Comparison of ENCODE assay signal across 10 cellular contexts in the genomic region with DNA sequence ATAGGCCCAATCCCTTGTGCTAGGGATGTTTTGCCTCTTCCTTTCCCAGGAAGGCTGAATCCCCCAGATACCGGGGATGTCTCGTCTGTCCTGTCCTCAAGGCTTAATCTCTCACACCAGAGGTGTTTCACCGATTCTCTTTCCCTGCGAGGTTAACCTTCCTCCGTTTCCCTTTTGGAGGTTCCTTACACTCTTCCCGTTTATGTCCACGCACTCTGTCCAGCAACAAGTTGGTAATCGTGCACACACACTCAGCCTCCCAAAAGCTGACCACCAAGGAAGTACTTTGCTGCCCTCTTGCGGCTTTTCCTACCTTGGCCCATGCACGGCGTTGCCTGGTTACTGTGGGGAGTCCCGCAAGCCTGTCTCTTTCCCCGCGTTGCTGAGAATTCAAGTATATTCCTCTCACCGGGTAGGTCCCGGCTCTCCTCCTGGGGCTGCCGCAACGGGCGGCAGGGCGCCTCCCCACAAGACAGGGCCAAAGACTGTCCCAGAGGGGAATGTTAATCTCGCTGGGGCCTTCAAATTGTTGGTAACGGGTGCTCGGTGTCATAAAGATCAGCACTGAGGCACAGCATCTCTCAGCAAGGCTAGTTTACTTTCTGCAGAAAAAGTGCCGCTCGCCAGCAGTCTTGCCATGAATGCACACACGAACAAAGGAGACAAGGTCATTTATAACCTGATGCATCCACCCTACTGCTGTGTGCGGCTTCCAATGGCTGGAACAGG. TPM values are rescaled to one million over a fixed set of nuclear protein-coding genes. Genes with fewer than 3 reads are reported as not detected.
A peak's percentile ranks its signal among the peaks of the same experiment; 100 is the strongest.
DNase-seq lines count a peak whose midpoint lies in the region; ATAC-seq and TF ChIP-seq lines count a peak whose summit lies in the region.
"Had no signal": no experiment of that assay in that cellular context is flagged by ENCODE, and none has a peak within 500 bp of the region (broad histone marks: within the 10 kb centered on the region; RNA-seq: fewer than 3 reads in every experiment).

No MANE protein-coding gene starts in this region.

- H4K20me1 ChIP-seq in KMS-11 (ENCODE audit: insufficient read depth) (no peaks in the 10 kb centered on the region), OCI-LY7 (ENCODE audit: insufficient read depth, low read length) (no peaks in the 10 kb centered on the region)

- CTCF ChIA-PET in OCI-LY7 (lab: Charles Lee; ENCODE audit: unreplicated experiment): no interaction called here

- DNase-seq in DMS 273 (lab: John Stamatoyannopoulos, UW; ENCODE audit: unreplicated experiment) (peak; percentile 74), medulla oblongata (ENCODE audit: extremely low spot score) (peak; percentile 12), SKM-1 treated with dmso at 0.1 percent for 144 hours (lab: John Stamatoyannopoulos, UW; ENCODE audit: unreplicated experiment) (no peak), lower lobe of right lung (no peak), OCI-LY7 (ENCODE audit: low spot score) (no peak)
- DNase-seq in stimulated activated CD4-positive, alpha-beta T cell treated with anti-CD3 and anti-CD28 coated beads, Interleukin-4, amount 100 ng/mL, for 4 hours: no peak
- DNase-seq: right cardiac atrium had no signal

- H3K4me2 ChIP-seq in KMS-11 (no peak overlapping the region), OCI-LY7 (ENCODE audit: low read length) (no peak overlapping the region)

- no peaks in the 10 kb centered on the region for H3K9me2 ChIP-seq in OCI-LY7 (ENCODE audit: insufficient read depth, low read length)

- H2AFZ ChIP-seq in KMS-11 (ENCODE audit: low read depth) (no peak overlapping the region), OCI-LY7 (ENCODE audit: low read length) (no peak overlapping the region)

- H3K36me3 ChIP-seq in KMS-11 (ENCODE audit: insufficient read depth): no peaks in the 10 kb centered on the region
- H3K36me3 ChIP-seq in lower lobe of right lung: no peaks in the 10 kb centered on the region
- H3K36me3 ChIP-seq in OCI-LY7 (ENCODE audit: insufficient read depth, low read length): no peaks in the 10 kb centered on the region
- H3K36me3 ChIP-seq: thoracic aorta had no signal

- H3K9me3 ChIP-seq in lower lobe of right lung (no peaks in the 10 kb centered on the region), OCI-LY7 (ENCODE audit: low read length) (no peaks in the 10 kb centered on the region)
- H3K9me3 ChIP-seq: thoracic aorta had no signal

- no peak overlapping the region for H3K4me3 ChIP-seq in KMS-11 (IDR thresholded peaks at IDR 0.05; ENCODE audit: insufficient read depth, low read depth, low read length)
- H3K4me3 ChIP-seq in lower lobe of right lung: no peak overlapping the region
- H3K4me3 ChIP-seq in OCI-LY7 (ENCODE audit: low read depth, low read length, poor library complexity, severe bottlenecking): no peak overlapping the region
- H3K4me3 ChIP-seq: thoracic aorta had no signal

- POLR2A ChIA-PET in OCI-LY7 (lab: Charles Lee): no interaction called here

- peak; percentile 25; the same call in 1 of the 2 replicates for TF ChIP-seq CTCF in KMS-11 (conservative IDR thresholded peaks at IDR 0.05; ENCODE audit: low read depth, low read length)
- TF ChIP-seq CTCF in VCaP (conservative IDR thresholded peaks at IDR 0.05): peak; percentile 95
- TF ChIP-seq CTCF in lower lobe of right lung (IDR thresholded peaks at IDR 0.05): no peak
- no peak for TF ChIP-seq CTCF in OCI-LY7 (conservative IDR thresholded peaks at IDR 0.05; ENCODE audit: low read length)

- ATAC-seq in lower lobe of right lung: no peak
- ATAC-seq: right cardiac atrium had no signal

- intact Hi-C loops in lower lobe of right lung (cut with DNase I) (no loop called here), OCI-LY7 (cut with micrococcal nuclease; ENCODE audit: unreplicated experiment) (no loop called here)

- H3K79me2 ChIP-seq in KMS-11 (ENCODE audit: insufficient read depth, low read depth): no peaks in the 10 kb centered on the region
- no peaks in the 10 kb centered on the region for H3K79me2 ChIP-seq in OCI-LY7 (ENCODE audit: insufficient read depth, low read depth, low read length)

- no peaks in the 10 kb centered on the region for H3K27me3 ChIP-seq in KMS-11 (ENCODE audit: insufficient read depth, low read depth)
- peaks cover 7% of the 10 kb centered on the region for H3K27me3 ChIP-seq in lower lobe of right lung (ENCODE audit: low read depth)

- H3K4me1 ChIP-seq in KMS-11 (ENCODE audit: low read depth, poor library complexity, severe bottlenecking): no peaks in the 10 kb centered on the region
- H3K4me1 ChIP-seq in lower lobe of right lung: no peaks in the 10 kb centered on the region
- H3K4me1 ChIP-seq in OCI-LY7 (ENCODE audit: insufficient read depth, low read length, poor library complexity, severe bottlenecking): no peaks in the 10 kb centered on the region

- H3K9ac ChIP-seq in KMS-11: no peak overlapping the region

- no TSS peak for BruUV-seq in OCI-LY7 (replicated peaks; lab: Mats Ljungman, UMichigan)

- no peak overlapping the region for H3K27ac ChIP-seq in KMS-11
- H3K27ac ChIP-seq in VCaP: no peak overlapping the region
- H3K27ac ChIP-seq in lower lobe of right lung: no peak overlapping the region
- no peak overlapping the region for H3K27ac ChIP-seq in OCI-LY7 (ENCODE audit: low read depth, low read length, poor library complexity, severe bottlenecking)
- H3K27ac ChIP-seq: thoracic aorta had no signal

RNA-seq across cellular contexts. Expression of a gene that starts 36.7 kb away (rescaled TPM):
- total RNA-seq in lower lobe of right lung: 5.7 TPM
- total RNA-seq in OCI-LY7 (2014; rRNA removed; shearing (Covaris generic)): not detected in 2 replicates
- not detected in 2 replicates for total RNA-seq in OCI-LY7 (2022)

RNA-seq across cellular contexts. Expression of a gene that starts 47.4 kb away (rescaled TPM):
- total RNA-seq in lower lobe of right lung: not detected
- not detected in 2 replicates for total RNA-seq in OCI-LY7 (2014; rRNA removed; shearing (Covaris generic))
- total RNA-seq in OCI-LY7 (2022): not detected in 2 replicates
- total RNA-seq: right cardiac atrium, thoracic aorta had no signal

Comparison
In these comparisons a context has a peak if more than half of its experiments do, and no peak if none do; other contexts are left out.
1. DNase-seq: peak in DMS 273 (single experiment) and medulla oblongata (single experiment); none in SKM-1 treated with dmso at 0.1 percent for 144 hours (single experiment), stimulated activated CD4-positive, alpha-beta T cell treated with anti-CD3 and anti-CD28 coated beads, Interleukin-4, amount 100 ng/mL, for 4 hours (0 of 2), lower lobe of right lung (single experiment) and OCI-LY7 (single experiment).
2. CTCF ChIP-seq: peak in KMS-11 (single experiment) and VCaP (single experiment); none in lower lobe of right lung (single experiment) and OCI-LY7 (single experiment).